In the genomic region with DNA sequence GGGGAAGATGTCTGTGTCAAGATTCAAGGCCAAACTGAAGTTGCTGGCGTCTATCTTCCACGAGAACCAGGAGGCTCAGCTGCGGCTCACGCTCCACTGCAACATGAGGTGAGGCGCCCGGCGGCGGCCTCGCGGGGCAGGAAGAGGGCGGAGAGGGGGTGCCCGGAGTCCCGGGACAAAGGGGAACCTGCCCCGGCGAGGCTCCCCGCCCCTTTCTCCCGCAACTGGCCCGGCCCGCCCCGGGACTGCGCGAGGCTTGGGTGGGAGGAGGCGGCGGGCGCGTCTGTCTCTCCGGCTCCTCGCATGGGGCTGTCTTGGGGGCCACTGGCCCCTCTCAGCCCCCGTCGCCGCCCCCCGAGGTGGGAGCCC, we compare ENCODE assay signal across 8 cellular contexts.
DNase-seq lines count a peak whose midpoint lies in the region; ATAC-seq, FAIRE-seq and TF ChIP-seq lines count a peak whose summit lies in the region.
"Not testable (repeated sequence)": the region's sequence is repeated elsewhere in the genome, so short reads cannot be mapped to it uniquely, and the experiment has no call there.

No MANE protein-coding gene starts in this region.

- H3K27ac ChIP-seq in CD4-positive, alpha-beta T cell (ENCODE audit: low read depth, low read length); gastroesophageal sphincter; pancreas: not testable (repeated sequence)

- POLR2A ChIA-PET in CD4-positive, alpha-beta T cell (lab: Charles Lee); activated CD4-positive, alpha-beta T cell treated with anti-CD3 and anti-CD28 coated beads, Interleukin-2, amount 10 ng/mL, durations not matched to agents 7 days and 5 days (lab: Charles Lee): not testable (repeated sequence)

- not testable (repeated sequence) for H3K4me1 Mint-ChIP-seq in CD4-positive, alpha-beta T cell (ENCODE audit: low read depth); activated CD4-positive, alpha-beta T cell treated with anti-CD3 and anti-CD28 coated beads, Interleukin-2, amount 10 ng/mL, durations not matched to agents 7 days and 5 days; activated naive CD8-positive, alpha-beta T cell treated with anti-CD3 and anti-CD28 coated beads for 36 hours; stimulated activated naive CD8-positive, alpha-beta T cell treated with anti-CD3 and anti-CD28 coated beads, Interleukin-15, amount 100 ng/mL, for 72 hours

- peak in 7 of 10 experiments; percentile 8 to 42 (median 25) for DNase-seq in CD4-positive, alpha-beta T cell
- DNase-seq in NB4 (ENCODE audit: low read depth) (peak; percentile 68), pancreas (peak in 5 of 6 donors; percentile 15 to 78 (median 26))
- peak; percentile 8 for DNase-seq in activated CD4-positive, alpha-beta T cell treated with anti-CD3 and anti-CD28 coated beads, Interleukin-2, amount 10 ng/mL, durations not matched to agents 7 days and 5 days
- DNase-seq in activated naive CD8-positive, alpha-beta T cell treated with anti-CD3 and anti-CD28 coated beads for 36 hours = peak; percentile 34
- not testable (repeated sequence) for DNase-seq in left lobe of liver (ENCODE audit: low spot score)
- peak; percentile 26 to 31 for DNase-seq in stimulated activated naive CD8-positive, alpha-beta T cell treated with anti-CD3 and anti-CD28 coated beads, Interleukin-15, amount 100 ng/mL, for 72 hours

- H3K27ac Mint-ChIP-seq in CD4-positive, alpha-beta T cell; activated CD4-positive, alpha-beta T cell treated with anti-CD3 and anti-CD28 coated beads, Interleukin-2, amount 10 ng/mL, durations not matched to agents 7 days and 5 days; activated naive CD8-positive, alpha-beta T cell treated with anti-CD3 and anti-CD28 coated beads for 36 hours; stimulated activated naive CD8-positive, alpha-beta T cell treated with anti-CD3 and anti-CD28 coated beads, Interleukin-15, amount 100 ng/mL, for 72 hours: not testable (repeated sequence)

- TF ChIP-seq EP300 in gastroesophageal sphincter (IDR thresholded peaks at IDR 0.05) = not testable (repeated sequence)

- CTCF ChIA-PET in CD4-positive, alpha-beta T cell (lab: Charles Lee); activated CD4-positive, alpha-beta T cell treated with anti-CD3 and anti-CD28 coated beads, Interleukin-2, amount 10 ng/mL, durations not matched to agents 7 days and 5 days (lab: Charles Lee): not testable (repeated sequence)

- intact Hi-C loops in CD4-positive, alpha-beta T cell (cut with DNase I, micrococcal nuclease); pancreas (cut with DNase I): not testable (repeated sequence)

- no CpG with 5 or more reads among the region's 32 CpGs for WGBS in gastroesophageal sphincter (ENCODE audit: low coverage in 1 of 2), 2 donors
- 2 to 4% methylated on average over 16 to 24 of the region's 32 CpGs for WGBS in pancreas, 2 donors

- not testable (repeated sequence) for H3K9me3 ChIP-seq in CD4-positive, alpha-beta T cell (ENCODE audit: control insufficient read depth, low read length); gastroesophageal sphincter; pancreas

- H3K4me1 ChIP-seq in gastroesophageal sphincter, pancreas: not testable (repeated sequence)

- not testable (repeated sequence) for H3K27me3 ChIP-seq in CD4-positive, alpha-beta T cell (ENCODE audit: control insufficient read depth, insufficient read depth, low read length); gastroesophageal sphincter; pancreas

- ATAC-seq in CD4-positive, alpha-beta T cell (ENCODE audit: poor library complexity) = peak; percentile 51
- ATAC-seq in gastroesophageal sphincter (peak; percentile 61), left lobe of liver (peak; percentile 60), pancreas (peak; percentile 66 to 79 (median 75))
- ATAC-seq in stimulated activated naive CD8-positive, alpha-beta T cell treated with anti-CD3 and anti-CD28 coated beads, Interleukin-15, amount 100 ng/mL, for 72 hours = peak; percentile 68

- H3K36me3 Mint-ChIP-seq in CD4-positive, alpha-beta T cell (ENCODE audit: low read depth); activated CD4-positive, alpha-beta T cell treated with anti-CD3 and anti-CD28 coated beads, Interleukin-2, amount 10 ng/mL, durations not matched to agents 7 days and 5 days (ENCODE audit: low read depth); activated naive CD8-positive, alpha-beta T cell treated with anti-CD3 and anti-CD28 coated beads for 36 hours: not testable (repeated sequence)

- not testable (repeated sequence) for H3K36me3 ChIP-seq in gastroesophageal sphincter, pancreas

- H3K4me3 Mint-ChIP-seq in CD4-positive, alpha-beta T cell; activated CD4-positive, alpha-beta T cell treated with anti-CD3 and anti-CD28 coated beads, Interleukin-2, amount 10 ng/mL, durations not matched to agents 7 days and 5 days; activated naive CD8-positive, alpha-beta T cell treated with anti-CD3 and anti-CD28 coated beads for 36 hours; stimulated activated naive CD8-positive, alpha-beta T cell treated with anti-CD3 and anti-CD28 coated beads, Interleukin-15, amount 100 ng/mL, for 72 hours: not testable (repeated sequence)

- H3K9me3 Mint-ChIP-seq in CD4-positive, alpha-beta T cell; activated CD4-positive, alpha-beta T cell treated with anti-CD3 and anti-CD28 coated beads, Interleukin-2, amount 10 ng/mL, durations not matched to agents 7 days and 5 days; activated naive CD8-positive, alpha-beta T cell treated with anti-CD3 and anti-CD28 coated beads for 36 hours; stimulated activated naive CD8-positive, alpha-beta T cell treated with anti-CD3 and anti-CD28 coated beads, Interleukin-15, amount 100 ng/mL, for 72 hours: not testable (repeated sequence)

- not testable (repeated sequence) for H3K27me3 Mint-ChIP-seq in CD4-positive, alpha-beta T cell; activated CD4-positive, alpha-beta T cell treated with anti-CD3 and anti-CD28 coated beads, Interleukin-2, amount 10 ng/mL, durations not matched to agents 7 days and 5 days; activated naive CD8-positive, alpha-beta T cell treated with anti-CD3 and anti-CD28 coated beads for 36 hours; stimulated activated naive CD8-positive, alpha-beta T cell treated with anti-CD3 and anti-CD28 coated beads, Interleukin-15, amount 100 ng/mL, for 72 hours

- not testable (repeated sequence) for TF ChIP-seq POLR2A in NB4 (IDR thresholded peaks at IDR 0.05; ENCODE audit: extremely low read depth, insufficient read length); gastroesophageal sphincter (IDR thresholded peaks at IDR 0.05)

- not testable (repeated sequence) for H3K4me3 ChIP-seq in NB4 (ENCODE audit: low read depth, low read length)
- H3K4me3 ChIP-seq in gastroesophageal sphincter (peak overlapping the region; percentile 1 to 39), pancreas (peak overlapping the region in 2 of 4 donors; percentile 22 to 39)

- FAIRE-seq in pancreas (lab: Jason Lieb, UNC) = not testable (repeated sequence)

- not testable (repeated sequence) for TF ChIP-seq CTCF in CD4-positive, alpha-beta T cell (IDR thresholded peaks at IDR 0.05); NB4 (IDR thresholded peaks at IDR 0.05; ENCODE audit: low read depth, low read length); gastroesophageal sphincter (IDR thresholded peaks at IDR 0.05); pancreas (IDR thresholded peaks at IDR 0.05)
